ENCODE assay signal across 11 cellular contexts in genomic region chr20:48668451-48668946, GRCh38.
DNase-seq lines count a peak whose midpoint lies in the region; ATAC-seq, FAIRE-seq and TF ChIP-seq lines count a peak whose summit lies in the region.
"Had no signal": no experiment of that assay in that cellular context is flagged by ENCODE, and none has a peak within 500 bp of the region (broad histone marks: within the 10 kb centered on the region; RNA-seq: fewer than 3 reads in every experiment).

No MANE protein-coding gene starts in this region.

- no peak for FAIRE-seq in endothelial cell of umbilical vein (lab: Jason Lieb, UNC)

- no TSS peak for BruUV-seq in endothelial cell of umbilical vein (replicated peaks; lab: Mats Ljungman, UMichigan)
- no TSS peak for BruUV-seq in Caco-2 (replicated peaks; lab: Mats Ljungman, UMichigan)

- no peaks in the 10 kb centered on the region for H3K9me3 Mint-ChIP-seq in natural killer cell
- H3K9me3 Mint-ChIP-seq in natural killer cell treated with Interleukin-12 subunit alpha and Interleukin-12 subunit beta and Interleukin-15 and Interleukin-18, amount 100 ng/mL, for 72 hours = no peaks in the 10 kb centered on the region
- H3K9me3 Mint-ChIP-seq in Caco-2 (ENCODE audit: unreplicated experiment) = no peaks in the 10 kb centered on the region
- H3K9me3 Mint-ChIP-seq: activated naive CD8-positive, alpha-beta T cell treated with anti-CD3 and anti-CD28 coated beads, Interleukin-2, amount 10 ng/mL, durations not matched to agents 7 days and 5 days had no signal

- ATAC-seq in natural killer cell = peak in 1 of 3 donors; percentile 17
- no peak for ATAC-seq in natural killer cell treated with Interleukin-12 subunit alpha and Interleukin-12 subunit beta and Interleukin-15 and Interleukin-18, amount 100 ng/mL, for 72 hours

- H3K36me3 ChIP-seq in endothelial cell of umbilical vein (ENCODE audit: control insufficient read depth in 2 of 2, extremely low read depth in 1 of 2, insufficient read depth in 2 of 2, low read length in 2 of 2) (peaks cover 0 to 7% of the 10 kb centered on the region in 2 experiments), mucosa of rectum (ENCODE audit: control insufficient read depth in 2 of 2, insufficient read depth in 2 of 2, low read length in 2 of 2) (peaks cover 2 to 4% of the 10 kb centered on the region in 2 donors), Peyer's patch (no peaks in the 10 kb centered on the region), Caco-2 (ENCODE audit: control insufficient read depth, insufficient read depth, low read length) (no peaks in the 10 kb centered on the region)

- POLR2A ChIA-PET in endothelial cell of umbilical vein (lab: Charles Lee) = no interaction called here
- POLR2A ChIA-PET in Caco-2 (lab: Charles Lee) = no interaction called here

- dilution Hi-C loops in endothelial cell of umbilical vein (cut with MboI; ENCODE audit: extremely low pct_ligation_motif_present, low sequenced_read_pairs) = loop anchor here (25.0 kb wide), 1 partner anchor 244 kb away; the partner anchor contains the start of gene ARFGEF2

- H3K27ac Mint-ChIP-seq in natural killer cell = peak overlapping the region; percentile 72 to 75
- H3K27ac Mint-ChIP-seq in natural killer cell treated with Interleukin-12 subunit alpha and Interleukin-12 subunit beta and Interleukin-15 and Interleukin-18, amount 100 ng/mL, for 72 hours = peak overlapping the region in 1 of 2 donors; percentile 78
- H3K27ac Mint-ChIP-seq in Caco-2 (ENCODE audit: unreplicated experiment) = no peak overlapping the region

- peaks cover 24 to 51% of the 10 kb centered on the region in 2 donors for H3K4me1 Mint-ChIP-seq in natural killer cell
- H3K4me1 Mint-ChIP-seq in natural killer cell treated with Interleukin-12 subunit alpha and Interleukin-12 subunit beta and Interleukin-15 and Interleukin-18, amount 100 ng/mL, for 72 hours (ENCODE audit: low read depth in 2 of 2) = peaks cover 29 to 39% of the 10 kb centered on the region in 2 donors
- no peaks in the 10 kb centered on the region for H3K4me1 Mint-ChIP-seq in Caco-2 (ENCODE audit: low read depth, unreplicated experiment)

- peaks cover 17% of the 10 kb centered on the region for H3K36me3 Mint-ChIP-seq in natural killer cell
- peaks cover 5% of the 10 kb centered on the region for H3K36me3 Mint-ChIP-seq in natural killer cell treated with Interleukin-12 subunit alpha and Interleukin-12 subunit beta and Interleukin-15 and Interleukin-18, amount 100 ng/mL, for 72 hours
- H3K36me3 Mint-ChIP-seq in Caco-2 (ENCODE audit: insufficient read depth, unreplicated experiment) = peaks cover 9% of the 10 kb centered on the region

- TF ChIP-seq POLR2A in endothelial cell of umbilical vein (IDR thresholded peaks at IDR 0.05; ENCODE audit: low read depth, low read length) (no peak), Peyer's patch (IDR thresholded peaks at IDR 0.05) (no peak)

- no peak overlapping the region for H3K9ac ChIP-seq in endothelial cell of umbilical vein (replicated peaks; ENCODE audit: extremely low read depth, insufficient read depth, low read length)
- no peak overlapping the region for H3K9ac ChIP-seq in mucosa of rectum (ENCODE audit: low read depth in 1 of 2, low read length in 2 of 2)

- DNase-seq in natural killer cell (no peak), endothelial cell of umbilical vein (ENCODE audit: low read depth, low spot score) (no peak), NCI-H128 (lab: John Stamatoyannopoulos, UW; ENCODE audit: unreplicated experiment) (no peak), Peyer's patch (no peak), RKO (ENCODE audit: low spot score) (no peak), Caco-2 (no peak)
- no peak for DNase-seq in natural killer cell treated with Interleukin-12 subunit alpha and Interleukin-12 subunit beta and Interleukin-15 and Interleukin-18, amount 100 ng/mL, for 72 hours (ENCODE audit: low spot score)
- DNase-seq: activated naive CD8-positive, alpha-beta T cell treated with anti-CD3 and anti-CD28 coated beads, Interleukin-2, amount 10 ng/mL, durations not matched to agents 7 days and 5 days; NCI-H1930; stimulated activated CD4-positive, alpha-beta T cell treated with anti-CD3 and anti-CD28 coated beads, Interleukin-1b, Interleukin-23, amount 100 ng/mL, for 48 hours had no signal

- H3K4me2 ChIP-seq in endothelial cell of umbilical vein (ENCODE audit: insufficient read depth, low read length) = no peak overlapping the region

- H2AFZ ChIP-seq in endothelial cell of umbilical vein (ENCODE audit: low read depth, low read length) = no peak overlapping the region

- H3K4me3 Mint-ChIP-seq in natural killer cell (no peak overlapping the region), Caco-2 (ENCODE audit: unreplicated experiment) (no peak overlapping the region)
- H3K4me3 Mint-ChIP-seq in natural killer cell treated with Interleukin-12 subunit alpha and Interleukin-12 subunit beta and Interleukin-15 and Interleukin-18, amount 100 ng/mL, for 72 hours = no peak overlapping the region
- H3K4me3 Mint-ChIP-seq: activated naive CD8-positive, alpha-beta T cell treated with anti-CD3 and anti-CD28 coated beads, Interleukin-2, amount 10 ng/mL, durations not matched to agents 7 days and 5 days had no signal

- intact Hi-C loops in natural killer cell (cut with micrococcal nuclease) = no loop called here
- intact Hi-C loops in endothelial cell of umbilical vein (cut with micrococcal nuclease) = no loop called here
- intact Hi-C loops in Caco-2 (cut with micrococcal nuclease; ENCODE audit: unreplicated experiment) = no loop called here

- H3K9me1 ChIP-seq in endothelial cell of umbilical vein (replicated peaks; ENCODE audit: control insufficient read depth, extremely low read depth, insufficient read depth, low read length) = no peaks in the 10 kb centered on the region

- H3K79me2 ChIP-seq in endothelial cell of umbilical vein (ENCODE audit: control insufficient read depth, insufficient read depth, low read length) = no peaks in the 10 kb centered on the region

- no peaks in the 10 kb centered on the region for H4K20me1 ChIP-seq in endothelial cell of umbilical vein (replicated peaks; ENCODE audit: control insufficient read depth, extremely low read depth, insufficient read depth, low read length)

- TF ChIP-seq CTCF in natural killer cell (IDR thresholded peaks at IDR 0.05) (no peak), endothelial cell of umbilical vein (IDR thresholded peaks at IDR 0.05; ENCODE audit: extremely low read depth in 1 of 2, insufficient read depth in 1 of 2, low read depth in 1 of 2, low read length in 2 of 2) (no peak), Peyer's patch (IDR thresholded peaks at IDR 0.05) (no peak), Caco-2 (IDR thresholded peaks at IDR 0.05; ENCODE audit: insufficient read depth in 1 of 2, low read depth in 1 of 2, low read length in 1 of 2, severe bottlenecking in 1 of 2, unreplicated experiment in 1 of 2) (no peak)

- H3K4me3 ChIP-seq in endothelial cell of umbilical vein (replicated peaks in 1 of 3; ENCODE audit: insufficient read depth in 1 of 3, low read depth in 1 of 3, low read length in 3 of 3) (no peak overlapping the region), mucosa of rectum (ENCODE audit: low read length in 2 of 2) (no peak overlapping the region), Peyer's patch (no peak overlapping the region), Caco-2 (ENCODE audit: low read depth, low read length) (no peak overlapping the region)

- CTCF ChIA-PET in endothelial cell of umbilical vein (lab: Charles Lee) (interaction anchor here (1.0 to 5.3 kb wide), 5 partner anchors 11 to 237 kb away, joined by 3 to 26 read pairs (median 4); no protein-coding TSS in a partner anchor), Caco-2 (lab: Charles Lee) (interaction anchor here (0.8 to 2.0 kb wide), 3 partner anchors 9 to 237 kb away, joined by 3 to 5 read pairs (median 4); no protein-coding TSS in a partner anchor)

- H3K27me3 ChIP-seq in endothelial cell of umbilical vein (ENCODE audit: control insufficient read depth in 2 of 2, insufficient read depth in 2 of 2, low read length in 2 of 2) (no peaks in the 10 kb centered on the region), mucosa of rectum (ENCODE audit: control insufficient read depth in 2 of 2, insufficient read depth in 2 of 2, low read length in 2 of 2) (no peaks in the 10 kb centered on the region), Peyer's patch (no peaks in the 10 kb centered on the region), Caco-2 (replicated peaks; ENCODE audit: control insufficient read depth, insufficient read depth, low read length) (0 out of 2 replicates have a peak, but pooled peaks cover 1% of the 10 kb centered on the region)

- H3K27me3 Mint-ChIP-seq in natural killer cell (ENCODE audit: low read depth in 2 of 2) (no peaks in the 10 kb centered on the region), Caco-2 (ENCODE audit: insufficient read depth, unreplicated experiment) (peaks cover 21% of the 10 kb centered on the region)
- no peaks in the 10 kb centered on the region for H3K27me3 Mint-ChIP-seq in natural killer cell treated with Interleukin-12 subunit alpha and Interleukin-12 subunit beta and Interleukin-15 and Interleukin-18, amount 100 ng/mL, for 72 hours
- H3K27me3 Mint-ChIP-seq: activated naive CD8-positive, alpha-beta T cell treated with anti-CD3 and anti-CD28 coated beads, Interleukin-2, amount 10 ng/mL, durations not matched to agents 7 days and 5 days had no signal

- peaks cover 34% of the 10 kb centered on the region for H3K4me1 ChIP-seq in endothelial cell of umbilical vein (ENCODE audit: control insufficient read depth, extremely low read depth, insufficient read depth, low read length)
- peaks cover 0 to 3% of the 10 kb centered on the region in 2 donors for H3K4me1 ChIP-seq in mucosa of rectum (ENCODE audit: control insufficient read depth in 2 of 2, insufficient read depth in 2 of 2, low read length in 2 of 2)
- H3K4me1 ChIP-seq in Peyer's patch = peaks cover 0 to 7% (median 0%) of the 10 kb centered on the region in 4 donors
- H3K4me1 ChIP-seq in Caco-2 = no peaks in the 10 kb centered on the region

- H3K27ac ChIP-seq in endothelial cell of umbilical vein (ENCODE audit: insufficient read depth, low read depth, low read length) (peak overlapping the region; percentile 57), mucosa of rectum (ENCODE audit: low read depth in 2 of 2, low read length in 2 of 2) (peak overlapping the region; percentile 26 to 48), Peyer's patch (peak overlapping the region in 2 of 4 donors; percentile 13 to 58)

- H3K9me3 ChIP-seq in endothelial cell of umbilical vein (replicated peaks; ENCODE audit: control insufficient read depth, insufficient read depth, low read length) (no peaks in the 10 kb centered on the region), mucosa of rectum (ENCODE audit: control insufficient read depth in 2 of 2, low read length in 2 of 2) (no peaks in the 10 kb centered on the region), Peyer's patch (no peaks in the 10 kb centered on the region), Caco-2 (peaks cover 7% of the 10 kb centered on the region; the same call in 1 of the 2 replicates)

TF ChIP-seq in endothelial cell of umbilical vein, 7 proteins besides CTCF, POLR2A, EP300 and RAD21 (continues in another document):
- TF ChIP-seq MAX (IDR thresholded peaks at IDR 0.05; ENCODE audit: insufficient read depth, insufficient read length) = no peak
- no peak for TF ChIP-seq FOS (IDR thresholded peaks at IDR 0.05; ENCODE audit: borderline replicate concordance, insufficient read depth, low read length)
